9 cellular contexts compared by ENCODE assay signal in genomic region chr21:34986561-34987533, GRCh38.
DNase-seq lines count a peak whose midpoint lies in the region; ATAC-seq, FAIRE-seq and TF ChIP-seq lines count a peak whose summit lies in the region.
"Had no signal": no experiment of that assay in that cellular context is flagged by ENCODE, and none has a peak within 500 bp of the region (broad histone marks: within the 10 kb centered on the region; RNA-seq: fewer than 3 reads in every experiment).

No MANE protein-coding gene starts in this region.

- H3K27me3 Mint-ChIP-seq in activated CD8-positive, alpha-beta T cell treated with anti-CD3 and anti-CD28 coated beads, Interleukin-2, amount 10 ng/mL, durations not matched to agents 7 days and 5 days (ENCODE audit: low read depth) = peaks cover 28% of the 10 kb centered on the region

- intact Hi-C loops in HepG2 (cut with micrococcal nuclease; ENCODE audit: unreplicated experiment) (no loop called here), right lobe of liver (cut with DNase I) (no loop called here)

- in situ Hi-C loops in HepG2 (cut with HindIII; ENCODE audit: extremely low pct_ligation_motif_present, low pct_unique_long_range_greater_than_20kb) = loop anchor here (10.0 kb wide), 1 partner anchor 92 kb away; no protein-coding TSS in a partner anchor

- H3K36me3 ChIP-seq in HepG2 (replicated peaks in 1 of 2; ENCODE audit: control insufficient read depth in 1 of 2, insufficient read depth in 2 of 2, low read length in 2 of 2) (no peaks in the 10 kb centered on the region), right lobe of liver (no peaks in the 10 kb centered on the region)
- H3K36me3 ChIP-seq: heart right ventricle had no signal

- H3K4me1 ChIP-seq in HepG2 (ENCODE audit: insufficient read depth, low read length) = peaks cover 58% of the 10 kb centered on the region
- no peaks in the 10 kb centered on the region for H3K4me1 ChIP-seq in right lobe of liver

- TF ChIP-seq RAD21 in HepG2 (CRISPR knock-in tag; IDR thresholded peaks at IDR 0.05) = no peak

- H3K79me2 ChIP-seq in HepG2 (ENCODE audit: insufficient read depth, low read length) = no peaks in the 10 kb centered on the region

- no peaks in the 10 kb centered on the region for H4K20me1 ChIP-seq in HepG2 (ENCODE audit: insufficient read depth, low read length)

- no peak for TF ChIP-seq CTCF in HepG2 (CRISPR knock-in tag; IDR thresholded peaks at IDR 0.05)
- no peak for TF ChIP-seq CTCF in right lobe of liver (IDR thresholded peaks at IDR 0.05)

- no peak overlapping the region for H2AFZ ChIP-seq in HepG2 (ENCODE audit: low read length)

- no peak for FAIRE-seq in HepG2 (lab: Jason Lieb, UNC)

- WGBS in HepG2 (ENCODE audit: low lambda C conversion rate) = 45% methylated on average over 16 of the region's 16 CpGs
- 63% methylated on average over 12 of the region's 16 CpGs for WGBS in right lobe of liver (ENCODE audit: insufficient coverage, low coverage, low lambda C conversion rate, missing lambda C conversion rate)

- POLR2A ChIA-PET in HepG2 (lab: Yijun Ruan, JAX) = no interaction called here
- POLR2A ChIA-PET in activated CD8-positive, alpha-beta T cell treated with anti-CD3 and anti-CD28 coated beads, Interleukin-2, amount 10 ng/mL, durations not matched to agents 7 days and 5 days (lab: Charles Lee) = interaction anchor here (0.5 to 3.8 kb wide), 5 partner anchors 13 to 65 kb away, joined by 3 to 18 read pairs (median 3); no protein-coding TSS in a partner anchor

- CTCF ChIA-PET in HepG2 (lab: Yijun Ruan, JAX; ENCODE audit: low intra/inter-chr PET ratio, low total read pairs) = no interaction called here
- CTCF ChIA-PET in activated CD8-positive, alpha-beta T cell treated with anti-CD3 and anti-CD28 coated beads, Interleukin-2, amount 10 ng/mL, durations not matched to agents 7 days and 5 days (lab: Charles Lee) = interaction anchor here (0.7 to 3.5 kb wide), 6 partner anchors 9 to 97 kb away, joined by 3 to 16 read pairs (median 3); no protein-coding TSS in a partner anchor

- TF ChIP-seq POLR2A in HepG2 (IDR thresholded peaks at IDR 0.05; ENCODE audit: insufficient read depth in 1 of 2, low read depth in 2 of 2, low read length in 2 of 2) = no peak
- TF ChIP-seq POLR2A in right lobe of liver (IDR thresholded peaks at IDR 0.05) = no peak

- no TSS peak for BruUV-seq in HepG2 (replicated peaks; lab: Mats Ljungman, UMichigan)

- TF ChIP-seq EP300 in HepG2 (IDR thresholded peaks at IDR 0.05; ENCODE audit: low read depth in 2 of 2, low read length in 2 of 2) (peak in 1 of 2 experiments; percentile 21; a peak in 1 of 4 replicates), HepG2 (CRISPR knock-in tag; IDR thresholded peaks at IDR 0.05; ENCODE audit: borderline replicate concordance) (no peak)

- H3K36me3 Mint-ChIP-seq in activated CD8-positive, alpha-beta T cell treated with anti-CD3 and anti-CD28 coated beads, Interleukin-2, amount 10 ng/mL, durations not matched to agents 7 days and 5 days (ENCODE audit: low read depth) = peaks cover 2% of the 10 kb centered on the region

- H3K4me2 ChIP-seq in HepG2 (ENCODE audit: low read depth, low read length) = peak overlapping the region; percentile 48

- H3K27ac Mint-ChIP-seq in activated CD8-positive, alpha-beta T cell treated with anti-CD3 and anti-CD28 coated beads, Interleukin-2, amount 10 ng/mL, durations not matched to agents 7 days and 5 days = peak overlapping the region; percentile 28

- no peaks in the 10 kb centered on the region for H3K9me3 Mint-ChIP-seq in activated CD8-positive, alpha-beta T cell treated with anti-CD3 and anti-CD28 coated beads, Interleukin-2, amount 10 ng/mL, durations not matched to agents 7 days and 5 days (ENCODE audit: insufficient read depth)

- peaks cover 78% of the 10 kb centered on the region for H3K4me1 Mint-ChIP-seq in activated CD8-positive, alpha-beta T cell treated with anti-CD3 and anti-CD28 coated beads, Interleukin-2, amount 10 ng/mL, durations not matched to agents 7 days and 5 days (ENCODE audit: low read depth)

- DNase-seq in HepG2 (ENCODE audit: low spot score) (peak; percentile 84), right lobe of liver (no peak), foreskin melanocyte (peak; percentile 92), NCI-H1417 treated with DMSO at 0.1 percent for 48 hours (lab: John Stamatoyannopoulos, UW) (no peak), caudate nucleus (lab: John Stamatoyannopoulos, UW) (no peak)
- peak; percentile 84 for DNase-seq in activated CD8-positive, alpha-beta T cell treated with anti-CD3 and anti-CD28 coated beads, Interleukin-2, amount 10 ng/mL, durations not matched to agents 7 days and 5 days
- peak; percentile 51 to 71 for DNase-seq in stimulated activated CD4-positive, alpha-beta T cell treated with anti-CD3 and anti-CD28 coated beads, Interleukin-4, amount 100 ng/mL, for 48 hours (ENCODE audit: low read depth in 2 of 2)
- DNase-seq: heart right ventricle had no signal

- H3K4me3 ChIP-seq in HepG2 (replicated peaks in 1 of 3; ENCODE audit: insufficient read depth in 1 of 3, low read depth in 2 of 3, low read length in 3 of 3) (no peak overlapping the region), right lobe of liver (no peak overlapping the region)
- H3K4me3 ChIP-seq: heart right ventricle had no signal

- peak overlapping the region; percentile 46 for H3K4me3 Mint-ChIP-seq in activated CD8-positive, alpha-beta T cell treated with anti-CD3 and anti-CD28 coated beads, Interleukin-2, amount 10 ng/mL, durations not matched to agents 7 days and 5 days

- H3K9me3 ChIP-seq in HepG2 (ENCODE audit: low read length) (no peaks in the 10 kb centered on the region), right lobe of liver (no peaks in the 10 kb centered on the region)
- H3K9me3 ChIP-seq: heart right ventricle had no signal

- H3K27me3 ChIP-seq in HepG2 (ENCODE audit: control insufficient read depth in 1 of 2, insufficient read depth in 2 of 2, low read length in 2 of 2) (no peaks in the 10 kb centered on the region), right lobe of liver (no peaks in the 10 kb centered on the region)

- ATAC-seq in HepG2 (peak; percentile 69), right lobe of liver (no peak), HG03520 (IDR thresholded peaks at IDR 0.05; ENCODE audit: unreplicated experiment) (peak; percentile 54)
- peak; percentile 70 for ATAC-seq in activated CD8-positive, alpha-beta T cell treated with anti-CD3 and anti-CD28 coated beads, Interleukin-2, amount 10 ng/mL, durations not matched to agents 7 days and 5 days

- no peak overlapping the region for H3K9ac ChIP-seq in HepG2 (ENCODE audit: insufficient read depth, low read depth, low read length)

- no peak overlapping the region for H3K27ac ChIP-seq in HepG2 (ENCODE audit: extremely low read length, insufficient read depth, low read length)
- H3K27ac ChIP-seq in right lobe of liver = no peak overlapping the region
- H3K27ac ChIP-seq in caudate nucleus (ENCODE audit: low read depth, low read length) = no peak overlapping the region

TF ChIP-seq in HepG2, 621 proteins besides CTCF, POLR2A, EP300 and RAD21 (continues in another document):
- TF ChIP-seq BCL3 (CRISPR knock-in tag; IDR thresholded peaks at IDR 0.05) (no peak), RARA (CRISPR knock-in tag; IDR thresholded peaks at IDR 0.05) (0 out of 2 replicates have a peak, but pooled peaks have one; percentile 23), PBX2 (CRISPR knock-in tag; IDR thresholded peaks at IDR 0.05) (peak; percentile 85), ASH2L (IDR thresholded peaks at IDR 0.05; ENCODE audit: insufficient read length, low read depth, low read length) (peak; percentile 18), MAFK (conservative IDR thresholded peaks at IDR 0.05 in 1 of 2, IDR thresholded peaks at IDR 0.05 in 1 of 2; ENCODE audit: low read length in 2 of 2) (no peak), TCF7 (IDR thresholded peaks at IDR 0.05; ENCODE audit: low read depth) (0 out of 2 replicates have a peak, but pooled peaks have one; percentile 25), ZNF446 (CRISPR knock-in tag; IDR thresholded peaks at IDR 0.05) (no peak), ZNF331 (CRISPR knock-in tag; IDR thresholded peaks at IDR 0.05) (0 out of 2 replicates have a peak, but pooled peaks have one; percentile 13), ZKSCAN1 (IDR thresholded peaks at IDR 0.05; ENCODE audit: low read length) (peak; percentile 96), SAP130 (CRISPR knock-in tag; IDR thresholded peaks at IDR 0.05; ENCODE audit: low read depth) (peak; percentile 26; the same call in 1 of the 2 replicates), FOSL2 (CRISPR knock-in tag; IDR thresholded peaks at IDR 0.05) (peak; percentile 65), MYPOP (CRISPR knock-in tag; IDR thresholded peaks at IDR 0.05) (no peak), ZNF569 (CRISPR knock-in tag; IDR thresholded peaks at IDR 0.05; ENCODE audit: borderline replicate concordance) (no peak)

Comparison
In these comparisons a context has a peak if more than half of its experiments do, and no peak if none do; other contexts are left out.
1. ATAC-seq: peak in HepG2 (single experiment), HG03520 (single experiment) and activated CD8-positive, alpha-beta T cell treated with anti-CD3 and anti-CD28 coated beads, Interleukin-2, amount 10 ng/mL, durations not matched to agents 7 days and 5 days (single experiment); none in right lobe of liver (0 of 4).
2. DNase-seq: peak in HepG2 (single experiment), activated CD8-positive, alpha-beta T cell treated with anti-CD3 and anti-CD28 coated beads, Interleukin-2, amount 10 ng/mL, durations not matched to agents 7 days and 5 days (single experiment), foreskin melanocyte (single experiment) and stimulated activated CD4-positive, alpha-beta T cell treated with anti-CD3 and anti-CD28 coated beads, Interleukin-4, amount 100 ng/mL, for 48 hours (2 of 2); none in right lobe of liver (0 of 3), NCI-H1417 treated with DMSO at 0.1 percent for 48 hours (single experiment) and caudate nucleus (0 of 61).